Comparison of ENCODE assay signal across 8 cellular contexts in the genomic region with DNA sequence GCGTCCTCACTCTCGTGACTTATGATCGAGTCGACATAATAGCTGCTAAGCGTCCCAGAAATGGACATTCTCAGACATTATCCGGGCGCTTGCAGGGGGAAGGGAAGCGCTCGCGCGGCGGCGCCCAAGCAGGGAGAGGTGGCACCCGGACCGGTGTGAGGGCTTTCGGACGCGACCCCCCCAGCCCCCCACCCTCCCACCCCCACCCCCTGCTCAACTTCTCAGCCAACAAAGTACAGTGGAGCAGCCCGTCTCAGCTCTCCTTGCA. TPM values are rescaled to one million over a fixed set of nuclear protein-coding genes. Genes with fewer than 3 reads are reported as not detected.
DNase-seq lines count a peak whose midpoint lies in the region; ATAC-seq and TF ChIP-seq lines count a peak whose summit lies in the region.

A gene (minus strand): TSS at position 157 of the 268 bp plus-strand sequence. CDS start 89 bp downstream, at position 68.

- POLR2A ChIA-PET in activated B cell treated with CpG ODN at 0.5 μM for 24 hours (lab: Charles Lee) = interaction anchor here (0.8 to 1.4 kb wide), 2 partner anchors 13 to 331 kb away, joined by 3 read pairs; no protein-coding TSS in a partner anchor

- CTCF ChIA-PET in activated B cell treated with CpG ODN at 0.5 μM for 24 hours (lab: Charles Lee) = interaction anchor here (0.6 to 2.1 kb wide), 5 partner anchors 9 to 148 kb away, joined by 3 to 6 read pairs (median 4); a partner anchor contains a TSS

- no peak within 1 kb of the TSS for H3K27ac ChIP-seq in subcutaneous abdominal adipose tissue (ENCODE audit: low read depth, low read length)

- no peak for TF ChIP-seq CTCF in activated B cell treated with CpG ODN at 0.5 μM for 24 hours (IDR thresholded peaks at IDR 0.05)

- DNase-seq in T-helper 2 cell treated with Interferon-gamma antibody and Interleukin-4, amounts not matched to agents 5 μg/mL and 100 μg/mL, for 36 hours (ENCODE audit: low spot score) = no peak
- DNase-seq in T-helper 2 cell = no peak
- no peak for DNase-seq in activated B cell treated with CpG ODN at 0.5 μM for 24 hours
- no peak for DNase-seq in immature natural killer cell
- DNase-seq in GDM1 (lab: John Stamatoyannopoulos, UW) = no peak
- DNase-seq in NOMO-1 treated with DMSO at 0.1 percent for 48 hours (lab: John Stamatoyannopoulos, UW; ENCODE audit: unreplicated experiment) = no peak

- H3K4me3 Mint-ChIP-seq in T-helper 2 cell treated with Interferon-gamma antibody and Interleukin-4, amounts not matched to agents 5 μg/mL and 100 μg/mL, for 36 hours = peak within 1 kb of the TSS; percentile 85
- H3K4me3 Mint-ChIP-seq in activated B cell treated with CpG ODN at 0.5 μM for 24 hours (peak within 1 kb of the TSS; percentile 85), immature natural killer cell (peak within 1 kb of the TSS; percentile 78 to 91 (median 88))

- H3K36me3 Mint-ChIP-seq in T-helper 2 cell treated with Interferon-gamma antibody and Interleukin-4, amounts not matched to agents 5 μg/mL and 100 μg/mL, for 36 hours (ENCODE audit: low read depth) = no peaks in the 10 kb centered on the region
- H3K36me3 Mint-ChIP-seq in activated B cell treated with CpG ODN at 0.5 μM for 24 hours (ENCODE audit: low read depth) = no peaks in the 10 kb centered on the region
- H3K36me3 Mint-ChIP-seq in immature natural killer cell = no peaks in the 10 kb centered on the region

- H3K4me1 Mint-ChIP-seq in T-helper 2 cell treated with Interferon-gamma antibody and Interleukin-4, amounts not matched to agents 5 μg/mL and 100 μg/mL, for 36 hours (ENCODE audit: low read depth) = peaks cover 10% of the 10 kb centered on the region
- H3K4me1 Mint-ChIP-seq in activated B cell treated with CpG ODN at 0.5 μM for 24 hours = peaks cover 16% of the 10 kb centered on the region
- H3K4me1 Mint-ChIP-seq in immature natural killer cell = peaks cover 15 to 19% of the 10 kb centered on the region in 2 donors

- peak within 1 kb of the TSS in 3 of 5 donors; percentile 41 to 55 (median 54) for H3K9ac ChIP-seq in subcutaneous abdominal adipose tissue (ENCODE audit: low read length in 5 of 5)

- H3K36me3 ChIP-seq in subcutaneous abdominal adipose tissue (ENCODE audit: control insufficient read depth in 5 of 5, insufficient read depth in 5 of 5, low read length in 5 of 5) = no peaks in the 10 kb centered on the region

- H3K27me3 ChIP-seq in subcutaneous abdominal adipose tissue (ENCODE audit: control insufficient read depth in 5 of 5, insufficient read depth in 4 of 5, low read length in 5 of 5) = peaks cover 66 to 83% (median 71%) of the 10 kb centered on the region in 5 donors

- ATAC-seq in activated B cell treated with CpG ODN at 0.5 μM for 24 hours (ENCODE audit: low read depth) (peak; percentile 13), HG02642 (IDR thresholded peaks at IDR 0.05; ENCODE audit: poor library complexity, unreplicated experiment) (no peak)

- H3K27ac Mint-ChIP-seq in T-helper 2 cell treated with Interferon-gamma antibody and Interleukin-4, amounts not matched to agents 5 μg/mL and 100 μg/mL, for 36 hours = peak within 1 kb of the TSS; percentile 77
- H3K27ac Mint-ChIP-seq in activated B cell treated with CpG ODN at 0.5 μM for 24 hours (peak within 1 kb of the TSS; percentile 46), immature natural killer cell (peak within 1 kb of the TSS in 5 of 6 donors; percentile 50 to 92 (median 84))

- H3K4me1 ChIP-seq in subcutaneous abdominal adipose tissue (ENCODE audit: control insufficient read depth in 5 of 5, insufficient read depth in 5 of 5, low read length in 5 of 5) = peaks cover 2 to 26% (median 23%) of the 10 kb centered on the region in 5 donors

- H3K9me3 Mint-ChIP-seq in T-helper 2 cell treated with Interferon-gamma antibody and Interleukin-4, amounts not matched to agents 5 μg/mL and 100 μg/mL, for 36 hours = no peaks in the 10 kb centered on the region
- H3K9me3 Mint-ChIP-seq in activated B cell treated with CpG ODN at 0.5 μM for 24 hours (no peaks in the 10 kb centered on the region), immature natural killer cell (no peaks in the 10 kb centered on the region)

- intact Hi-C loops in activated B cell treated with CpG ODN at 0.5 μM for 24 hours (cut with micrococcal nuclease) = loop anchor here (5.0 kb wide), 1 partner anchor 126 kb away; no protein-coding TSS in a partner anchor

- H3K27me3 Mint-ChIP-seq in T-helper 2 cell treated with Interferon-gamma antibody and Interleukin-4, amounts not matched to agents 5 μg/mL and 100 μg/mL, for 36 hours (ENCODE audit: low read depth) = peaks cover 92% of the 10 kb centered on the region
- H3K27me3 Mint-ChIP-seq in activated B cell treated with CpG ODN at 0.5 μM for 24 hours (peaks cover 72% of the 10 kb centered on the region), immature natural killer cell (ENCODE audit: low read depth in 3 of 3) (peaks cover 30 to 60% (median 35%) of the 10 kb centered on the region in 3 donors)

- H3K4me3 ChIP-seq in subcutaneous abdominal adipose tissue (ENCODE audit: low read depth in 1 of 5, low read length in 5 of 5) = peak within 1 kb of the TSS; percentile 48 to 70 (median 66)

- H3K9me3 ChIP-seq in subcutaneous abdominal adipose tissue (ENCODE audit: control insufficient read depth in 5 of 5, low read length in 5 of 5) = no peaks in the 10 kb centered on the region

RNA-seq across cellular contexts. Expression of the gene that starts here (rescaled TPM):
- 0.13 TPM in 1 of 2 replicates, not detected in the other for total RNA-seq in activated B cell treated with CpG ODN at 0.5 μM for 24 hours
- polyA plus RNA-seq in immature natural killer cell = not detected

Comparison
In these comparisons a context has a peak if more than half of its experiments do, and no peak if none do; other contexts are left out.
1. Peak in ATAC-seq in activated B cell treated with CpG ODN at 0.5 μM for 24 hours; RNA of the gene not detected or under 1 TPM.